8 cellular contexts compared by ENCODE assay signal in genomic region chr1:201530741-201531521, GRCh38. TPM values are rescaled to one million over a fixed set of nuclear protein-coding genes. Genes with fewer than 3 reads are reported as not detected.
A peak's percentile ranks its signal among the peaks of the same experiment; 100 is the strongest.
DNase-seq lines count a peak whose midpoint lies in the region; ATAC-seq and TF ChIP-seq lines count a peak whose summit lies in the region.

No MANE protein-coding gene starts in this region.

- H3K4me1 ChIP-seq in Loucy (ENCODE audit: insufficient read depth, low read length, poor library complexity, severe bottlenecking), result peaks cover 18% of the 10 kb centered on the region

- DNase-seq in ELR (ENCODE audit: low read depth) (peak; percentile 84), SHP77 (lab: John Stamatoyannopoulos, UW) (peak; percentile 72 to 73), caudate nucleus (lab: John Stamatoyannopoulos, UW) (peak in 57 of 61 donors; percentile 17 to 86 (median 70)), left colon (peak; percentile 62 to 80)
- peak; percentile 27 to 41 (median 27) for DNase-seq in stimulated activated CD4-positive, alpha-beta T cell treated with anti-CD3 and anti-CD28 coated beads, TNF-alpha, amount 100 ng/mL, for 48 hours (ENCODE audit: low read depth in 3 of 3)

- H3K27ac ChIP-seq in caudate nucleus (ENCODE audit: low read depth, low read length), result peak overlapping the region; percentile 21

- intact Hi-C loops in left colon (cut with DNase I, micrococcal nuclease), result no loop called here

- peaks cover 4% of the 10 kb centered on the region for H4K20me1 ChIP-seq in Loucy (ENCODE audit: insufficient read depth, low read length, poor library complexity, severe bottlenecking)

- TF ChIP-seq CTCF in Loucy (conservative IDR thresholded peaks at IDR 0.05; ENCODE audit: low read length), result peak; percentile 83

- H3K4me2 ChIP-seq in Loucy (ENCODE audit: low read depth, low read length, poor library complexity, severe bottlenecking), result peak overlapping the region; percentile 18

- no peaks in the 10 kb centered on the region for H3K36me3 ChIP-seq in Loucy (ENCODE audit: insufficient read depth, low read length)

- H3F3A ChIP-seq in Loucy (ENCODE audit: low read depth), result no peaks in the 10 kb centered on the region

- no peak overlapping the region for H2AFZ ChIP-seq in Loucy (ENCODE audit: low read length)

- H3K4me3 ChIP-seq in Loucy (ENCODE audit: low read length, poor library complexity, severe bottlenecking), result no peak overlapping the region

- H3K9ac ChIP-seq in Loucy (ENCODE audit: low read depth, low read length, poor library complexity, severe bottlenecking), result no peak overlapping the region

- ATAC-seq in left colon (peak; percentile 67), HG03520 (IDR thresholded peaks at IDR 0.05; ENCODE audit: unreplicated experiment) (no peak), GM18870 (IDR thresholded peaks at IDR 0.05; ENCODE audit: unreplicated experiment) (no peak)

- no peaks in the 10 kb centered on the region for H3K9me2 ChIP-seq in Loucy (replicated peaks; ENCODE audit: low read depth, low read length)

- H3K79me2 ChIP-seq in Loucy (ENCODE audit: insufficient read depth, low read length), result no peaks in the 10 kb centered on the region

- H3K9me3 ChIP-seq in Loucy (ENCODE audit: insufficient read depth, low read depth, low read length), result no peaks in the 10 kb centered on the region

- H3K27me3 ChIP-seq in Loucy (ENCODE audit: insufficient read depth, low read length, poor library complexity, severe bottlenecking), result no peaks in the 10 kb centered on the region

RNA-seq across cellular contexts. Expression of gene NAV1, which starts 8.0 kb away (rescaled TPM):
- 10 to 100 TPM; 13.6 to 25.1 TPM for total RNA-seq in left colon

RNA-seq across cellular contexts. Expression of gene CSRP1, which starts 24.0 kb away (rescaled TPM):
- 100 to 1,000 TPM; 131 to 355 TPM for total RNA-seq in left colon

Comparison
In these comparisons a context has a peak if more than half of its experiments do, and no peak if none do; other contexts are left out.
1. DNase-seq: peak in every context shown above with its lines; median percentile 84 in ELR; 72 in SHP77; 71 in left colon; 70 in caudate nucleus; 27 in stimulated activated CD4-positive, alpha-beta T cell treated with anti-CD3 and anti-CD28 coated beads, TNF-alpha, amount 100 ng/mL, for 48 hours.